In the genomic region with DNA sequence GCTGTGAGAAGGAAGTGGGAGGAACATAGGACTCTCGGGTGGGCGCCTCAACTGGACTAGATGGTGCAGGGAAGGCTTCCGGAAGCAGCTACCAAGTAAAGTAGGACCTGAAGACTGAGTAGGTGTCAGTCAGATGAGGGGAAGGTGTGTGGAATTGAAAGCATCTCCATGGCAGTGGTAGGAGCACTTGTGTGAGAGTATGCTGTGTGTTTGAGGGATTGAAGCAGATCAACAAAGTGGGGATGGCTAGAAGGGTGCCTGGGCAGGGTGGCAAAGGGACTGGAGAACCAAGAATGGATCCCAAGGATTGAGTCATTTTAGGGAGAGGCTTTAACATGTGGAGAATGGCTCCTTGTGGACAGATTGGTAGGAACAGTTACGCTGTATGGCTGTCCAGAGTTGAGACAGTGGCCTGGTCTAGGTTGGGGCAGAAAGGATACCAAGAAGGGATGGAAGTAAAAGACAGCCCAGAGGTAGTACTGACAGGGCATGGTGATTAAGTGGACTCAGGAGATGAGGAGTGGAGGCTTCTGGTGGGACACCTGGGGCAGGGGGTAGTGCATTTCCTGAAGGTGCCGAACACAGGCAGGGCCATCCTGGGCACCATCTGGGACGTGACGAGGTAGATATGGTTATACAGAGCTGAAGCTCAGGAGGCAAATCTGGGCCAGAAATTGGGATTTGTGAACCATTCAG, we compare ENCODE assay signal across 1 cellular context.
TF ChIP-seq lines count a peak whose summit lies in the region.

No MANE protein-coding gene starts in this region.

TF ChIP-seq in GM12878, 131 proteins besides CTCF, POLR2A, EP300 and RAD21:
- peak; percentile 74 for TF ChIP-seq PKNOX1 (IDR thresholded peaks at IDR 0.05)
- TF ChIP-seq HDGF (IDR thresholded peaks at IDR 0.05): peak; percentile 55; the same call in 1 of the 2 replicates
- TF ChIP-seq GABPA (IDR thresholded peaks at IDR 0.05; ENCODE audit: low read depth): no peak
TF ChIP-seq in GM12878: peak in this region for 2.
